Comparison of ENCODE assay signal across 23 cellular contexts in the genomic region with DNA sequence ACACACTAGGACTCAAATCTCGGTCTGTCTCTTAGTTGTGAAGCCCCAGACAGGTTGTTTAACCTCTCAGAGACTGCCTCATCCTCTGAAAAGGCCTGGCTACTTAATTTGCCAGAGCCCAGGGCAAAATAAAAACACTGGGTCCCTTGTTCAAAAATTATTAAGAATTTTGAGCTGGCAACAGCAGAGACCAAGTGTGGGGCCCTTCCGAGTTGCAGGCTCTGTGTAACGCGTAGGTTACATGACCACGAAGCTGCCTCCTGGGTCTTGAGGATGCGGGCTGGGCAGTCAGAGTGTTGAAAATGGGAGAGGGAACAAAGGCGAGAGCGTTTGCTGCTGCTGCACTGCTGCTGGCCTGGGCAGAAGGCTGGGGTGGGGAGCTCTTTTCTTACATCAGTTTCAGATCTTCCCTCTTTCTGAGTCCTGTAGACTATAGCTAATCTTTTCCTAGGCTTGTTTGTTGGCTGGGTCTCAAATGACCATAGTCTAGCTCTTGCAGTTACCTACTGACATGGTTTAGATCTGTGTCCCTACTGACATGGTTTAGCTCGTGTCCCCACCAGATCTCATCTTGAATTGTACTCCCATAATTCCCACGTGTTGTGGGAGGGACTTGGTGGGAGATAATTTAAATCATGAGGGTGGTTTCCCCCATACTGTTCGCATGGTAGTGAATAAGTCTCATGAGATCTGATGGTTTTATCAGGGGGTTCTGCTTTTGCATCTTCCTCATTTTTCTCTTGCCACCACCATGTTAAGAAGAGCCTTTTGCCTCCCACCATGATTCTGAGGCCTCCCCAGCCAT. TPM values are rescaled to one million over a fixed set of nuclear protein-coding genes. Genes with fewer than 3 reads are reported as not detected.
"Had no signal": no experiment of that assay in that cellular context is flagged by ENCODE, and none has a peak within 500 bp of the region (broad histone marks: within the 10 kb centered on the region; RNA-seq: fewer than 3 reads in every experiment).

No MANE protein-coding gene starts in this region.

- H3K4me2 ChIP-seq: hepatocyte had no signal

- H2AFZ ChIP-seq: hepatocyte, parathyroid adenoma had no signal

- ATAC-seq: activated naive CD4-positive, alpha-beta T cell treated with anti-CD3 and anti-CD28 coated beads, Interleukin-2, amount 50 U/mL, for 72 hours; foreskin keratinocyte; left lung; natural killer cell; right cardiac atrium had no signal

- H3K9me3 ChIP-seq: left lung, thyroid gland had no signal

- H3K4me3 ChIP-seq: hepatocyte, thyroid gland had no signal

- H3K36me3 ChIP-seq: brain microvascular endothelial cell, left lung, thyroid gland had no signal

- H3K27ac ChIP-seq: brain microvascular endothelial cell, foreskin keratinocyte, hepatocyte, parathyroid adenoma, thyroid gland had no signal

- H3K9ac ChIP-seq: parathyroid adenoma had no signal

- DNase-seq: activated CD4-positive, alpha-beta T cell treated with anti-CD3 and anti-CD28 coated beads for 1 hour; activated CD4-positive, alpha-beta T cell treated with anti-CD3 and anti-CD28 coated beads, Interleukin-2, amount 50 U/mL, for 1 hour; activated gamma-delta T cell treated with Interleukin-2 at 50 U/mL for 16 hours; activated T-cell treated with anti-CD3 and anti-CD28 coated beads, Interleukin-2, amount 50 U/mL, for 1 hour; aorta; brain microvascular endothelial cell; caudate nucleus; dermis blood vessel endothelial cell; effector memory CD4-positive, alpha-beta T cell; foreskin keratinocyte; immature natural killer cell; kidney glomerular epithelial cell; left lung; midbrain; natural killer cell; right cardiac atrium; stimulated activated CD4-positive, alpha-beta T cell treated with anti-CD3 and anti-CD28 coated beads, Interleukin-12 subunit alpha, Interleukin-12 subunit beta, amount 100 ng/mL, for 4 hours; stimulated activated CD4-positive, alpha-beta T cell treated with anti-CD3 and anti-CD28 coated beads, Interleukin-4, amount 100 ng/mL, for 4 hours; substantia nigra; thyroid gland had no signal

- H3K79me2 ChIP-seq: hepatocyte, parathyroid adenoma had no signal

- H3K4me1 ChIP-seq: foreskin keratinocyte, left lung, parathyroid adenoma, thyroid gland had no signal

- H3K27me3 ChIP-seq: brain microvascular endothelial cell, foreskin keratinocyte, hepatocyte, left lung, thyroid gland had no signal

RNA-seq across cellular contexts. Expression of gene CLEC3B, which starts 49.9 kb away (rescaled TPM):
- total RNA-seq: activated naive CD4-positive, alpha-beta T cell treated with anti-CD3 and anti-CD28 coated beads, Interleukin-2, amount 50 U/mL, for 72 hours; foreskin keratinocyte had no signal
- polyA plus RNA-seq: foreskin keratinocyte had no signal
